Comparison of ENCODE assay signal across 8 cellular contexts in genomic region chr7:50664461-50664922, GRCh38.
DNase-seq lines count a peak whose midpoint lies in the region; ATAC-seq and TF ChIP-seq lines count a peak whose summit lies in the region.

No MANE protein-coding gene starts in this region.

- H3K9me3 ChIP-seq in GM23248 (ENCODE audit: low read depth) (no peaks in the 10 kb centered on the region), MG63 (no peaks in the 10 kb centered on the region)
- no peaks in the 10 kb centered on the region for H3K9me3 ChIP-seq in effector memory CD4-positive, alpha-beta T cell (ENCODE audit: control insufficient read depth, low read length)

- H3K36me3 ChIP-seq in GM23248 (ENCODE audit: low read depth) (0 out of 2 replicates have a peak, but pooled peaks cover 4% of the 10 kb centered on the region), MG63 (peaks cover 16% of the 10 kb centered on the region)
- H3K36me3 ChIP-seq in effector memory CD4-positive, alpha-beta T cell (ENCODE audit: control insufficient read depth, insufficient read depth, low read length): no peaks in the 10 kb centered on the region

- no peak overlapping the region for H2AFZ ChIP-seq in GM23248

- TF ChIP-seq CTCF in choroid plexus epithelial cell (conservative IDR thresholded peaks at IDR 0.05; ENCODE audit: low read depth, low read length): no peak

- no peak overlapping the region for H3K4me3 ChIP-seq in GM23248
- no peak overlapping the region for H3K4me3 ChIP-seq in MG63
- H3K4me3 ChIP-seq in choroid plexus epithelial cell (ENCODE audit: low read depth, low read length): no peak overlapping the region
- H3K4me3 ChIP-seq in effector memory CD4-positive, alpha-beta T cell (ENCODE audit: insufficient read depth, low read depth, low read length, poor library complexity, severe bottlenecking): no peak overlapping the region

- H3K27me3 ChIP-seq in GM23248 (replicated peaks; ENCODE audit: insufficient read depth): no peaks in the 10 kb centered on the region
- no peaks in the 10 kb centered on the region for H3K27me3 ChIP-seq in MG63
- no peaks in the 10 kb centered on the region for H3K27me3 ChIP-seq in effector memory CD4-positive, alpha-beta T cell (replicated peaks; ENCODE audit: control insufficient read depth, insufficient read depth, low read length, poor library complexity, severe bottlenecking)

- H4K20me1 ChIP-seq in GM23248 (ENCODE audit: insufficient read depth): peaks cover 33% of the 10 kb centered on the region; the same call in 1 of the 2 replicates

- H3K9me2 ChIP-seq in GM23248 (ENCODE audit: insufficient read depth): no peaks in the 10 kb centered on the region

- ATAC-seq in GM18858 (IDR thresholded peaks at IDR 0.05; ENCODE audit: unreplicated experiment): peak; percentile 63

- in situ Hi-C loops in GM23248 (cut with MboI): loop anchor here (10.0 kb wide), 1 partner anchor 190 kb away; no protein-coding TSS in a partner anchor

- no peak overlapping the region for H3K27ac ChIP-seq in GM23248
- H3K27ac ChIP-seq in effector memory CD4-positive, alpha-beta T cell (ENCODE audit: insufficient read depth, low read length, poor library complexity, severe bottlenecking): no peak overlapping the region

- DNase-seq in GM23248: peak; percentile 84
- DNase-seq in MG63: peak; percentile 64
- peak; percentile 67 for DNase-seq in choroid plexus epithelial cell (ENCODE audit: low read depth)
- no peak for DNase-seq in NCI-H2196 treated with DMSO at 0.1 percent for 48 hours (lab: John Stamatoyannopoulos, UW; ENCODE audit: unreplicated experiment)
- DNase-seq in NK-92 treated with Interleukin-12 subunit alpha and Interleukin-12 subunit beta, amount 100 ng/mL, for 24 hours (lab: John Stamatoyannopoulos, UW): no peak
- DNase-seq in effector memory CD4-positive, alpha-beta T cell: no peak
- no peak for DNase-seq in NCI-H526 treated with DMSO at 0.1 percent for 48 hours (lab: John Stamatoyannopoulos, UW)

- peaks cover 5% of the 10 kb centered on the region; the same call in 1 of the 2 replicates for H3F3A ChIP-seq in GM23248 (ENCODE audit: insufficient read depth)

- no peaks in the 10 kb centered on the region; the same call in 1 of the 2 replicates for H3K79me2 ChIP-seq in GM23248 (ENCODE audit: insufficient read depth)

- H3K4me2 ChIP-seq in GM23248 (ENCODE audit: unreplicated experiment): peak overlapping the region; percentile 37

- no peak overlapping the region for H3K9ac ChIP-seq in GM23248

- WGBS in GM23248 (ENCODE audit: low coverage in 1 of 2, low lambda C conversion rate in 2 of 2, missing lambda C conversion rate in 2 of 2), 2 experiments: 20 to 45% methylated on average over 9 of the region's 9 CpGs

- H3K4me1 ChIP-seq in GM23248 (ENCODE audit: insufficient read depth): peaks cover 21% of the 10 kb centered on the region
- H3K4me1 ChIP-seq in effector memory CD4-positive, alpha-beta T cell (ENCODE audit: control insufficient read depth, insufficient read depth, low read length, poor library complexity, severe bottlenecking): peaks cover 46% of the 10 kb centered on the region

Comparison
In these comparisons a context has a peak if more than half of its experiments do, and no peak if none do; other contexts are left out.
1. DNase-seq: peak in GM23248 (single experiment), MG63 (single experiment) and choroid plexus epithelial cell (single experiment); none in NCI-H2196 treated with DMSO at 0.1 percent for 48 hours (single experiment), NK-92 treated with Interleukin-12 subunit alpha and Interleukin-12 subunit beta, amount 100 ng/mL, for 24 hours (single experiment), effector memory CD4-positive, alpha-beta T cell (0 of 3) and NCI-H526 treated with DMSO at 0.1 percent for 48 hours (single experiment).